1 cellular context compared by ENCODE assay signal in the genomic region with DNA sequence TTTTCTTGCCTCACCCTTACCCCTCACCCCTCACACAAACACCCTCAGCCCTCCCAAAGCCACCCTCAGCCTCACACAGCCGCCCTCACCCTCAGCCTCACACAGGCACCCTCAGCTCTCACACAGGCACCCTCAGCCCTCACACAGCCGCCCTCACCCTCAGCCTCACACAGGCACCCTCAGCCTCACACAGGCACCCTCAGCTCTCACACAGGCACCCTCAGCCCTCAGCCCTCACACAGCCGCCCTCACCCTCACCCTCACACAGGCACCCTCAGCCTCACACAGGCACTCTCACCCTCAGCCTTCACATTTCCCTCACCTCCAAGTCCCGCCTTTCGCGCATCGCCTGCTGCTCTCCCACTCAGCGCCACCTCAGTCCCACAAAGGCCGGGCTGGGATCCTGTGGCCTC.
TF ChIP-seq lines count a peak whose summit lies in the region.

No MANE protein-coding gene starts in this region.

TF ChIP-seq in WTC11, 78 proteins besides CTCF, POLR2A, EP300 and RAD21 (continued from another document):
- TF ChIP-seq HMGXB4 (CRISPR knock-in tag; IDR thresholded peaks at IDR 0.05) (no peak), FOXP1 (CRISPR knock-in tag; IDR thresholded peaks at IDR 0.05; ENCODE audit: borderline replicate concordance) (no peak), MXD4 (CRISPR knock-in tag; IDR thresholded peaks at IDR 0.05; ENCODE audit: borderline replicate concordance) (no peak), HMGA2 (CRISPR knock-in tag; IDR thresholded peaks at IDR 0.05) (no peak), IRF2 (CRISPR knock-in tag; IDR thresholded peaks at IDR 0.05; ENCODE audit: borderline replicate concordance, low read depth) (no peak), PRRX2 (CRISPR knock-in tag; IDR thresholded peaks at IDR 0.05) (no peak), CBFB (CRISPR knock-in tag; IDR thresholded peaks at IDR 0.05; ENCODE audit: low read depth) (no peak), NFE2L1 (CRISPR knock-in tag; IDR thresholded peaks at IDR 0.05) (no peak), ZNF416 (CRISPR knock-in tag; IDR thresholded peaks at IDR 0.05) (no peak), E2F5 (CRISPR knock-in tag; IDR thresholded peaks at IDR 0.05) (no peak)
- TF ChIP-seq, protein P1, sequence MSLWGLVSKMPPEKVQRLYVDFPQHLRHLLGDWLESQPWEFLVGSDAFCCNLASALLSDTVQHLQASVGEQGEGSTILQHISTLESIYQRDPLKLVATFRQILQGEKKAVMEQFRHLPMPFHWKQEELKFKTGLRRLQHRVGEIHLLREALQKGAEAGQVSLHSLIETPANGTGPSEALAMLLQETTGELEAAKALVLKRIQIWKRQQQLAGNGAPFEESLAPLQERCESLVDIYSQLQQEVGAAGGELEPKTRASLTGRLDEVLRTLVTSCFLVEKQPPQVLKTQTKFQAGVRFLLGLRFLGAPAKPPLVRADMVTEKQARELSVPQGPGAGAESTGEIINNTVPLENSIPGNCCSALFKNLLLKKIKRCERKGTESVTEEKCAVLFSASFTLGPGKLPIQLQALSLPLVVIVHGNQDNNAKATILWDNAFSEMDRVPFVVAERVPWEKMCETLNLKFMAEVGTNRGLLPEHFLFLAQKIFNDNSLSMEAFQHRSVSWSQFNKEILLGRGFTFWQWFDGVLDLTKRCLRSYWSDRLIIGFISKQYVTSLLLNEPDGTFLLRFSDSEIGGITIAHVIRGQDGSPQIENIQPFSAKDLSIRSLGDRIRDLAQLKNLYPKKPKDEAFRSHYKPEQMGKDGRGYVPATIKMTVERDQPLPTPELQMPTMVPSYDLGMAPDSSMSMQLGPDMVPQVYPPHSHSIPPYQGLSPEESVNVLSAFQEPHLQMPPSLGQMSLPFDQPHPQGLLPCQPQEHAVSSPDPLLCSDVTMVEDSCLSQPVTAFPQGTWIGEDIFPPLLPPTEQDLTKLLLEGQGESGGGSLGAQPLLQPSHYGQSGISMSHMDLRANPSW (CRISPR knock-in tag; conservative IDR thresholded peaks at IDR 0.05; ENCODE audit: low read depth): no peak
